In genomic region chr1:179952181-179952580, GRCh38 we compare ENCODE assay signal across 15 cellular contexts. TPM values are rescaled to one million over a fixed set of nuclear protein-coding genes. Genes with fewer than 3 reads are reported as not detected.
DNase-seq lines count a peak whose midpoint lies in the region; ATAC-seq and TF ChIP-seq lines count a peak whose summit lies in the region.
"Had no signal": no experiment of that assay in that cellular context is flagged by ENCODE, and none has a peak within 500 bp of the region (broad histone marks: within the 10 kb centered on the region; RNA-seq: fewer than 3 reads in every experiment).

No MANE protein-coding gene starts in this region.

- peak overlapping the region; percentile 77 for H3K27ac Mint-ChIP-seq in stimulated activated naive CD8-positive, alpha-beta T cell treated with anti-CD3 and anti-CD28 coated beads, Interleukin-15, Interleukin-2, amounts not matched to agents 100 ng/mL and 50 ng/mL, for 24 hours
- peak overlapping the region; percentile 82 for H3K27ac Mint-ChIP-seq in dendritic cell treated with granulocyte-macrophage colony-stimulating factor and Interleukin-4, amounts not matched to agents 40 ng/mL and 50 ng/mL, for 4 days

- peaks cover 47% of the 10 kb centered on the region for H3K4me1 Mint-ChIP-seq in stimulated activated naive CD8-positive, alpha-beta T cell treated with anti-CD3 and anti-CD28 coated beads, Interleukin-15, Interleukin-2, amounts not matched to agents 100 ng/mL and 50 ng/mL, for 24 hours (ENCODE audit: low read depth)
- H3K4me1 Mint-ChIP-seq in dendritic cell treated with granulocyte-macrophage colony-stimulating factor and Interleukin-4, amounts not matched to agents 40 ng/mL and 50 ng/mL, for 4 days (ENCODE audit: low read depth) = peaks cover 44% of the 10 kb centered on the region

- peaks cover 0 to 20% of the 10 kb centered on the region in 2 donors for H3K4me1 ChIP-seq in right atrium auricular region

- H3K27ac ChIP-seq in right atrium auricular region = no peak overlapping the region
- H3K27ac ChIP-seq: vagina had no signal

- no peak overlapping the region for H3K4me3 ChIP-seq in right atrium auricular region
- H3K4me3 ChIP-seq: MG63, mucosa of descending colon, vagina had no signal

- H3K4me3 Mint-ChIP-seq in stimulated activated naive CD8-positive, alpha-beta T cell treated with anti-CD3 and anti-CD28 coated beads, Interleukin-15, Interleukin-2, amounts not matched to agents 100 ng/mL and 50 ng/mL, for 24 hours = no peak overlapping the region
- H3K4me3 Mint-ChIP-seq in dendritic cell treated with granulocyte-macrophage colony-stimulating factor and Interleukin-4, amounts not matched to agents 40 ng/mL and 50 ng/mL, for 4 days = no peak overlapping the region

- no peak for ATAC-seq in stimulated activated naive CD8-positive, alpha-beta T cell treated with anti-CD3 and anti-CD28 coated beads, Interleukin-15, Interleukin-2, amounts not matched to agents 100 U/mL and 50 U/mL, for 24 hours
- no peak for ATAC-seq in GM21381 (IDR thresholded peaks at IDR 0.05; ENCODE audit: unreplicated experiment)
- ATAC-seq: mucosa of descending colon had no signal

- H3K27me3 ChIP-seq in right atrium auricular region = no peaks in the 10 kb centered on the region
- H3K27me3 ChIP-seq: MG63, vagina had no signal

- TF ChIP-seq CTCF in right atrium auricular region (IDR thresholded peaks at IDR 0.05) = no peak

- no peaks in the 10 kb centered on the region for H3K36me3 Mint-ChIP-seq in stimulated activated naive CD8-positive, alpha-beta T cell treated with anti-CD3 and anti-CD28 coated beads, Interleukin-15, Interleukin-2, amounts not matched to agents 100 ng/mL and 50 ng/mL, for 24 hours (ENCODE audit: low read depth)
- H3K36me3 Mint-ChIP-seq in dendritic cell treated with granulocyte-macrophage colony-stimulating factor and Interleukin-4, amounts not matched to agents 40 ng/mL and 50 ng/mL, for 4 days (ENCODE audit: low read depth) = peaks cover 18% of the 10 kb centered on the region

- H3K27me3 Mint-ChIP-seq in stimulated activated naive CD8-positive, alpha-beta T cell treated with anti-CD3 and anti-CD28 coated beads, Interleukin-15, Interleukin-2, amounts not matched to agents 100 ng/mL and 50 ng/mL, for 24 hours = no peaks in the 10 kb centered on the region
- no peaks in the 10 kb centered on the region for H3K27me3 Mint-ChIP-seq in dendritic cell treated with granulocyte-macrophage colony-stimulating factor and Interleukin-4, amounts not matched to agents 40 ng/mL and 50 ng/mL, for 4 days

- H3K9me3 Mint-ChIP-seq in stimulated activated naive CD8-positive, alpha-beta T cell treated with anti-CD3 and anti-CD28 coated beads, Interleukin-15, Interleukin-2, amounts not matched to agents 100 ng/mL and 50 ng/mL, for 24 hours = no peaks in the 10 kb centered on the region
- H3K9me3 Mint-ChIP-seq in dendritic cell treated with granulocyte-macrophage colony-stimulating factor and Interleukin-4, amounts not matched to agents 40 ng/mL and 50 ng/mL, for 4 days = no peaks in the 10 kb centered on the region

- H3K9me3 ChIP-seq in right atrium auricular region = no peaks in the 10 kb centered on the region
- H3K9me3 ChIP-seq: MG63, mucosa of descending colon, vagina had no signal

- intact Hi-C loops in dendritic cell treated with granulocyte-macrophage colony-stimulating factor and Interleukin-4, amounts not matched to agents 40 ng/mL and 50 ng/mL, for 4 days (cut with micrococcal nuclease) = no loop called here

- DNase-seq in stimulated activated naive CD8-positive, alpha-beta T cell treated with anti-CD3 and anti-CD28 coated beads, Interleukin-15, Interleukin-2, amounts not matched to agents 100 U/mL and 50 U/mL, for 24 hours = no peak
- peak; percentile 95 for DNase-seq in SIG-M5 treated with dmso at 0.1 percent for 504 hours (lab: John Stamatoyannopoulos, UW; ENCODE audit: unreplicated experiment)
- no peak for DNase-seq in NCI-H510A treated with DMSO at 0.1 percent for 48 hours (lab: John Stamatoyannopoulos, UW)
- DNase-seq in right atrium auricular region (ENCODE audit: low spot score) = no peak
- DNase-seq in glomerular visceral epithelial cell (ENCODE audit: extremely low spot score) = no peak
- DNase-seq: activated CD8-positive, alpha-beta memory T cell treated with anti-CD3 and anti-CD28 coated beads, Interleukin-2, amount 50 U/mL, for 4 hours; effector memory CD4-positive, alpha-beta T cell; foreskin fibroblast; MG63; mucosa of descending colon; NCI-H2171 treated with DMSO at 0.1 percent for 48 hours had no signal

- no peaks in the 10 kb centered on the region for H3K36me3 ChIP-seq in right atrium auricular region
- H3K36me3 ChIP-seq: MG63, vagina had no signal

RNA-seq across cellular contexts. Expression of gene CEP350, which starts 2.4 kb away (rescaled TPM):
- total RNA-seq in right atrium auricular region = 10 to 100 TPM; 55.3 to 56.1 TPM
